ENCODE assay signal across 14 cellular contexts in genomic region chr9:84832453-84832852, GRCh38.
"Had no signal": no experiment of that assay in that cellular context is flagged by ENCODE, and none has a peak within 500 bp of the region (broad histone marks: within the 10 kb centered on the region; RNA-seq: fewer than 3 reads in every experiment).

No MANE protein-coding gene starts in this region.

- H3K27ac Mint-ChIP-seq: naive thymus-derived CD4-positive, alpha-beta T cell; progenitor cell of endocrine pancreas; stimulated activated memory B cell treated with anti-CD40 and anti-IgM and Interleukin-4, amounts not matched to agents 10 μg/mL and 1 μg/mL and 100 μg/mL, for 72 hours; stimulated activated naive CD8-positive, alpha-beta T cell treated with anti-CD3 and anti-CD28 coated beads, Interleukin-15, amount 100 ng/mL, for 72 hours; type B pancreatic cell had no signal

- DNase-seq: effector CD8-positive, alpha-beta T cell; heart right ventricle; hypothalamus; kidney glomerular epithelial cell; naive thymus-derived CD4-positive, alpha-beta T cell; ovary; right cardiac atrium; stimulated activated CD4-positive, alpha-beta T cell treated with anti-CD3 and anti-CD28 coated beads, Interleukin-4, amount 100 ng/mL, for 24 hours; stimulated activated naive CD8-positive, alpha-beta T cell treated with anti-CD3 and anti-CD28 coated beads, Interleukin-15, amount 100 ng/mL, for 72 hours; thyroid gland had no signal

- H3K27ac ChIP-seq: coronary artery, heart right ventricle, ovary, thyroid gland had no signal

- H3K9me3 ChIP-seq: heart right ventricle, ovary, thyroid gland had no signal

- H3K4me1 Mint-ChIP-seq: naive thymus-derived CD4-positive, alpha-beta T cell; stimulated activated memory B cell treated with anti-CD40 and anti-IgM and Interleukin-4, amounts not matched to agents 10 μg/mL and 1 μg/mL and 100 μg/mL, for 72 hours; stimulated activated naive CD8-positive, alpha-beta T cell treated with anti-CD3 and anti-CD28 coated beads, Interleukin-15, amount 100 ng/mL, for 72 hours had no signal

- H3K27me3 ChIP-seq: heart right ventricle, ovary, thyroid gland had no signal

- H3K4me3 Mint-ChIP-seq: naive thymus-derived CD4-positive, alpha-beta T cell; stimulated activated memory B cell treated with anti-CD40 and anti-IgM and Interleukin-4, amounts not matched to agents 10 μg/mL and 1 μg/mL and 100 μg/mL, for 72 hours; stimulated activated naive CD8-positive, alpha-beta T cell treated with anti-CD3 and anti-CD28 coated beads, Interleukin-15, amount 100 ng/mL, for 72 hours; type B pancreatic cell had no signal

- H3K9me3 Mint-ChIP-seq: stimulated activated memory B cell treated with anti-CD40 and anti-IgM and Interleukin-4, amounts not matched to agents 10 μg/mL and 1 μg/mL and 100 μg/mL, for 72 hours; stimulated activated naive CD8-positive, alpha-beta T cell treated with anti-CD3 and anti-CD28 coated beads, Interleukin-15, amount 100 ng/mL, for 72 hours; type B pancreatic cell had no signal

- H3K36me3 ChIP-seq: heart right ventricle, ovary, thyroid gland had no signal

- H3K27me3 Mint-ChIP-seq: stimulated activated memory B cell treated with anti-CD40 and anti-IgM and Interleukin-4, amounts not matched to agents 10 μg/mL and 1 μg/mL and 100 μg/mL, for 72 hours had no signal

- H3K36me3 Mint-ChIP-seq: naive thymus-derived CD4-positive, alpha-beta T cell; stimulated activated memory B cell treated with anti-CD40 and anti-IgM and Interleukin-4, amounts not matched to agents 10 μg/mL and 1 μg/mL and 100 μg/mL, for 72 hours; type B pancreatic cell had no signal

- ATAC-seq: heart right ventricle; naive thymus-derived CD4-positive, alpha-beta T cell; right cardiac atrium; stimulated activated memory B cell treated with anti-CD40 and anti-IgM and Interleukin-4, amounts not matched to agents 10 μg/mL and 1 μg/mL and 100 μg/mL, for 72 hours; stimulated activated naive CD8-positive, alpha-beta T cell treated with anti-CD3 and anti-CD28 coated beads, Interleukin-15, amount 100 ng/mL, for 72 hours had no signal

- H3K4me3 ChIP-seq: coronary artery, heart right ventricle, ovary, thyroid gland had no signal
